Comparison of ENCODE assay signal across 13 cellular contexts in the genomic region with DNA sequence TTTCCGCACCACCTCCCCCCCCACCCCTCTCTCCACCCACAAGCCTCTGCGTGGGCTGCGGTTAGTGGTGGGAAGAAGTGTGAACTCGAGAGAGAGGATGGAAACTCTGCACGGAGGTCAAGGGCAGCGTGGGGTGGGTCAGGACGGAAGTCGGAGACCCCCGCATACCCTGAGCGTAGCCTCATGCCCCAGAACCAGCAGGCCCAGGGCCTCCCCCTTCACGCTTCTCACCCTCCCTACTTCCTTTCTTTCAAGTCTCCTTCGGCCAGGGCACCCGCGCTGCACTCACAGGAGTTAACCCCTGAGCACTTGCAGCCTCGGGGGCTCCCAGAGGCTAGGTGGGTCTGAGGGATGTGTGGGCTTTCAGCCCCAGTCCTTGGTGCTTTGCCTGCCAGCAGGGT. TPM values are rescaled to one million over a fixed set of nuclear protein-coding genes. Genes with fewer than 3 reads are reported as not detected.
DNase-seq lines count a peak whose midpoint lies in the region; ATAC-seq and TF ChIP-seq lines count a peak whose summit lies in the region.
"Had no signal": no experiment of that assay in that cellular context is flagged by ENCODE, and none has a peak within 500 bp of the region (broad histone marks: within the 10 kb centered on the region; RNA-seq: fewer than 3 reads in every experiment).

No MANE protein-coding gene starts in this region.

- H3K4me1 Mint-ChIP-seq in effector memory CD8-positive, alpha-beta T cell (ENCODE audit: low read depth in 2 of 2) = peaks cover 81 to 91% of the 10 kb centered on the region in 2 donors
- peaks cover 73% of the 10 kb centered on the region for H3K4me1 Mint-ChIP-seq in stimulated activated memory B cell treated with anti-CD40 and anti-IgM and Interleukin-4, amounts not matched to agents 10 μg/mL and 1 μg/mL and 100 μg/mL, for 72 hours
- H3K4me1 Mint-ChIP-seq in endothelial cell (ENCODE audit: unreplicated experiment) = peaks cover 19% of the 10 kb centered on the region

- ATAC-seq in effector memory CD8-positive, alpha-beta T cell (replicated peaks) = peak; percentile 44
- ATAC-seq in stimulated activated memory B cell treated with anti-CD40 and anti-IgM and Interleukin-4, amounts not matched to agents 10 μg/mL and 1 μg/mL and 100 μg/mL, for 72 hours = peak; percentile 59
- no peak for ATAC-seq in HG02884 (IDR thresholded peaks at IDR 0.05; ENCODE audit: unreplicated experiment)

- peak overlapping the region; percentile 85 to 86 for H3K4me3 Mint-ChIP-seq in effector memory CD8-positive, alpha-beta T cell
- peak overlapping the region; percentile 32 for H3K4me3 Mint-ChIP-seq in stimulated activated memory B cell treated with anti-CD40 and anti-IgM and Interleukin-4, amounts not matched to agents 10 μg/mL and 1 μg/mL and 100 μg/mL, for 72 hours
- no peak overlapping the region for H3K4me3 Mint-ChIP-seq in endothelial cell (ENCODE audit: unreplicated experiment)

- H3K27me3 Mint-ChIP-seq in effector memory CD8-positive, alpha-beta T cell = no peaks in the 10 kb centered on the region
- H3K27me3 Mint-ChIP-seq in stimulated activated memory B cell treated with anti-CD40 and anti-IgM and Interleukin-4, amounts not matched to agents 10 μg/mL and 1 μg/mL and 100 μg/mL, for 72 hours = no peaks in the 10 kb centered on the region
- peaks cover 13% of the 10 kb centered on the region for H3K27me3 Mint-ChIP-seq in endothelial cell (ENCODE audit: unreplicated experiment)

- DNase-seq in NK-92 treated with Interleukin-12 subunit alpha and Interleukin-12 subunit beta, amount 100 ng/mL, for 24 hours (lab: John Stamatoyannopoulos, UW) = peak; percentile 87
- DNase-seq in NK-92 (lab: John Stamatoyannopoulos, UW; ENCODE audit: unreplicated experiment) = no peak
- DNase-seq in activated CD4-positive, alpha-beta T cell treated with anti-CD3 and anti-CD28 coated beads, Interleukin-2, amount 50 U/mL, for 4 hours = peak; percentile 59 to 64
- peak; percentile 43 to 54 (median 45) for DNase-seq in effector memory CD8-positive, alpha-beta T cell
- DNase-seq in HuH-7.5 (ENCODE audit: low spot score) = no peak
- no peak for DNase-seq in endothelial cell (ENCODE audit: low spot score)
- DNase-seq: 8988T, left ventricle myocardium inferior, NCI-H2081 treated with DMSO at 0.1 percent for 48 hours, SJCRH30, upper lobe of left lung had no signal

- no peak for TF ChIP-seq CTCF in endothelial cell (IDR thresholded peaks at IDR 0.05; ENCODE audit: unreplicated experiment)

- peak overlapping the region; percentile 95 to 96 for H3K27ac Mint-ChIP-seq in effector memory CD8-positive, alpha-beta T cell
- peak overlapping the region; percentile 38 for H3K27ac Mint-ChIP-seq in stimulated activated memory B cell treated with anti-CD40 and anti-IgM and Interleukin-4, amounts not matched to agents 10 μg/mL and 1 μg/mL and 100 μg/mL, for 72 hours
- H3K27ac Mint-ChIP-seq in endothelial cell (ENCODE audit: unreplicated experiment) = no peak overlapping the region

- no peaks in the 10 kb centered on the region for H3K9me3 Mint-ChIP-seq in effector memory CD8-positive, alpha-beta T cell
- no peaks in the 10 kb centered on the region for H3K9me3 Mint-ChIP-seq in stimulated activated memory B cell treated with anti-CD40 and anti-IgM and Interleukin-4, amounts not matched to agents 10 μg/mL and 1 μg/mL and 100 μg/mL, for 72 hours
- no peaks in the 10 kb centered on the region for H3K9me3 Mint-ChIP-seq in endothelial cell (ENCODE audit: unreplicated experiment)

- H3K36me3 Mint-ChIP-seq in effector memory CD8-positive, alpha-beta T cell (ENCODE audit: insufficient read depth) = peaks cover 68% of the 10 kb centered on the region
- no peaks in the 10 kb centered on the region for H3K36me3 Mint-ChIP-seq in stimulated activated memory B cell treated with anti-CD40 and anti-IgM and Interleukin-4, amounts not matched to agents 10 μg/mL and 1 μg/mL and 100 μg/mL, for 72 hours
- peaks cover 47% of the 10 kb centered on the region for H3K36me3 Mint-ChIP-seq in endothelial cell (ENCODE audit: low read depth, unreplicated experiment)

RNA-seq across cellular contexts. Expression of a gene that starts 9.2 kb away (rescaled TPM):
- total RNA-seq in endothelial cell (ENCODE audit: unreplicated experiment) = 31.4 TPM

RNA-seq across cellular contexts. Expression of a gene that starts 29.8 kb away (rescaled TPM):
- 0.21 TPM for total RNA-seq in endothelial cell (ENCODE audit: unreplicated experiment)
- total RNA-seq: SJCRH30 had no signal

RNA-seq across cellular contexts. Expression of a gene that starts 53.5 kb away (rescaled TPM):
- total RNA-seq in endothelial cell (ENCODE audit: unreplicated experiment) = 376 TPM

Comparison
In these comparisons a context has a peak if more than half of its experiments do, and no peak if none do; other contexts are left out.
1. DNase-seq: peak in NK-92 treated with Interleukin-12 subunit alpha and Interleukin-12 subunit beta, amount 100 ng/mL, for 24 hours (single experiment), activated CD4-positive, alpha-beta T cell treated with anti-CD3 and anti-CD28 coated beads, Interleukin-2, amount 50 U/mL, for 4 hours (2 of 2) and effector memory CD8-positive, alpha-beta T cell (3 of 3); none in NK-92 (single experiment), HuH-7.5 (single experiment) and endothelial cell (single experiment).